21 cellular contexts compared by ENCODE assay signal in genomic region chr1:20847619-20848080, GRCh38.
DNase-seq lines count a peak whose midpoint lies in the region; FAIRE-seq and TF ChIP-seq lines count a peak whose summit lies in the region.
"Had no signal": no experiment of that assay in that cellular context is flagged by ENCODE, and none has a peak within 500 bp of the region (broad histone marks: within the 10 kb centered on the region; RNA-seq: fewer than 3 reads in every experiment).

No MANE protein-coding gene starts in this region.

- TF ChIP-seq CTCF in MCF 10A (IDR thresholded peaks at IDR 0.05; ENCODE audit: unreplicated experiment) (no peak), breast epithelium (IDR thresholded peaks at IDR 0.05) (no peak), astrocyte of the cerebellum (IDR thresholded peaks at IDR 0.05; ENCODE audit: low read depth, low read length, missing control alignments) (no peak), fibroblast of pulmonary artery (IDR thresholded peaks at IDR 0.05; ENCODE audit: low read length, missing control alignments) (no peak)

- TF ChIP-seq POLR2A in breast epithelium (IDR thresholded peaks at IDR 0.05), result no peak

- BruUV-seq in MCF 10A (replicated peaks; lab: Mats Ljungman, UMichigan), result no TSS peak

- FAIRE-seq in urothelium cell line (lab: Jason Lieb, UNC), result no peak
- FAIRE-seq: A204.1, GM12878 had no signal

- no peak overlapping the region for H3K27ac ChIP-seq in breast epithelium
- H3K27ac ChIP-seq: upper lobe of right lung had no signal

- H3K4me3 ChIP-seq in breast epithelium (no peak overlapping the region), astrocyte of the cerebellum (ENCODE audit: low read depth, low read length) (no peak overlapping the region), fibroblast of pulmonary artery (replicated peaks; ENCODE audit: low read depth, low read length) (no peak overlapping the region)
- H3K4me3 ChIP-seq: GM12878, upper lobe of right lung had no signal

- H3K27me3 ChIP-seq in breast epithelium, result no peaks in the 10 kb centered on the region
- H3K27me3 ChIP-seq: upper lobe of right lung had no signal

- intact Hi-C loops in MCF 10A (cut with micrococcal nuclease) (loop anchor here (10.0 kb wide), 1 partner anchor 153 kb away; no protein-coding TSS in a partner anchor), breast epithelium (cut with DNase I; ENCODE audit: low total_unique reads) (no loop called here)

- no peaks in the 10 kb centered on the region for H3K9me3 Mint-ChIP-seq in MCF 10A (ENCODE audit: unreplicated experiment)
- H3K9me3 Mint-ChIP-seq: activated B cell treated with CpG ODN at 0.5 μM for 24 hours; activated T-helper 17 cell treated with anti-CD3 and anti-CD28 coated beads, Interleukin-2, amount 50 U/mL, for 72 hours; CD8-positive, alpha-beta T cell; naive thymus-derived CD4-positive, alpha-beta T cell had no signal

- no peaks in the 10 kb centered on the region for H3K9me3 ChIP-seq in breast epithelium
- H3K9me3 ChIP-seq: upper lobe of right lung had no signal

- POLR2A ChIA-PET in MCF 10A (lab: Yijun Ruan, JAX), result interaction anchor here (0.6 to 0.7 kb wide), 2 partner anchors 36 to 364 kb away, joined by 3 to 5 read pairs; no protein-coding TSS in a partner anchor

- H3K4me1 ChIP-seq in breast epithelium, result no peaks in the 10 kb centered on the region
- H3K4me1 ChIP-seq: upper lobe of right lung had no signal

- peak overlapping the region; percentile 2 for H3K4me3 Mint-ChIP-seq in MCF 10A (ENCODE audit: unreplicated experiment)
- H3K4me3 Mint-ChIP-seq: activated B cell treated with CpG ODN at 0.5 μM for 24 hours; activated T-helper 17 cell treated with anti-CD3 and anti-CD28 coated beads, Interleukin-2, amount 50 U/mL, for 72 hours; CD8-positive, alpha-beta T cell; naive thymus-derived CD4-positive, alpha-beta T cell had no signal

- DNase-seq in MCF 10A (ENCODE audit: unreplicated experiment), result peak; percentile 71
- no peak for DNase-seq in breast epithelium (ENCODE audit: low spot score in 2 of 2)
- peak; percentile 73 for DNase-seq in astrocyte of the cerebellum (ENCODE audit: low read depth)
- peak; percentile 60 for DNase-seq in fibroblast of pulmonary artery (ENCODE audit: low read depth)
- peak; percentile 21 for DNase-seq in urothelium cell line (ENCODE audit: low spot score)
- DNase-seq in NCI-H526 treated with DMSO at 0.1 percent for 48 hours (lab: John Stamatoyannopoulos, UW), result no peak
- no peak for DNase-seq in NCI-H1930 (lab: John Stamatoyannopoulos, UW)
- DNase-seq in hypothalamus (lab: John Stamatoyannopoulos, UW), result no peak
- DNase-seq: activated B cell treated with CpG ODN at 0.5 μM for 24 hours; CD8-positive, alpha-beta T cell; Karpas-422; naive thymus-derived CD4-positive, alpha-beta T cell; NCI-H1417; NK-92 treated with Interleukin-12 subunit alpha and Interleukin-12 subunit beta, amount 100 ng/mL, for 24 hours; stimulated activated CD4-positive, alpha-beta T cell treated with anti-CD3 and anti-CD28 coated beads, Interleukin-15, amount 100 ng/mL, for 24 hours; stimulated activated naive CD8-positive, alpha-beta T cell treated with anti-CD3 and anti-CD28 coated beads, Interleukin-15, Interleukin-2, amounts not matched to agents 100 U/mL and 50 U/mL, for 24 hours; upper lobe of right lung had no signal

- H3K27ac Mint-ChIP-seq in MCF 10A (ENCODE audit: low read depth, unreplicated experiment), result peak overlapping the region; percentile 10
- H3K27ac Mint-ChIP-seq: activated B cell treated with CpG ODN at 0.5 μM for 24 hours; activated T-helper 17 cell treated with anti-CD3 and anti-CD28 coated beads, Interleukin-2, amount 50 U/mL, for 72 hours; CD8-positive, alpha-beta T cell; naive thymus-derived CD4-positive, alpha-beta T cell; progenitor cell of endocrine pancreas had no signal

- in situ Hi-C loops in astrocyte of the cerebellum (cut with HindIII; ENCODE audit: low sequenced_read_pairs), result no loop called here

- H3K27me3 Mint-ChIP-seq in MCF 10A (ENCODE audit: insufficient read depth, unreplicated experiment), result no peaks in the 10 kb centered on the region
- H3K27me3 Mint-ChIP-seq: activated B cell treated with CpG ODN at 0.5 μM for 24 hours; activated T-helper 17 cell treated with anti-CD3 and anti-CD28 coated beads, Interleukin-2, amount 50 U/mL, for 72 hours; naive thymus-derived CD4-positive, alpha-beta T cell; progenitor cell of endocrine pancreas had no signal

- peaks cover 62% of the 10 kb centered on the region for H3K36me3 Mint-ChIP-seq in MCF 10A (ENCODE audit: insufficient read depth, unreplicated experiment)

- H3K36me3 ChIP-seq in breast epithelium, result no peaks in the 10 kb centered on the region

- peaks cover 18% of the 10 kb centered on the region for H3K4me1 Mint-ChIP-seq in MCF 10A (ENCODE audit: insufficient read depth, unreplicated experiment)
- H3K4me1 Mint-ChIP-seq: activated B cell treated with CpG ODN at 0.5 μM for 24 hours; activated T-helper 17 cell treated with anti-CD3 and anti-CD28 coated beads, Interleukin-2, amount 50 U/mL, for 72 hours; naive thymus-derived CD4-positive, alpha-beta T cell had no signal

- CTCF ChIA-PET in MCF 10A (lab: Yijun Ruan, JAX), result interaction anchor here (0.6 to 0.8 kb wide), 2 partner anchors 36 to 151 kb away, joined by 3 to 4 read pairs; no protein-coding TSS in a partner anchor

Comparison
In these comparisons a context has a peak if more than half of its experiments do, and no peak if none do; other contexts are left out.
1. DNase-seq: peak in MCF 10A (single experiment), astrocyte of the cerebellum (single experiment), fibroblast of pulmonary artery (single experiment) and urothelium cell line (single experiment); none in breast epithelium (0 of 2), NCI-H526 treated with DMSO at 0.1 percent for 48 hours (single experiment), NCI-H1930 (0 of 2) and hypothalamus (0 of 51).